ENCODE assay signal across 8 cellular contexts in the genomic region with DNA sequence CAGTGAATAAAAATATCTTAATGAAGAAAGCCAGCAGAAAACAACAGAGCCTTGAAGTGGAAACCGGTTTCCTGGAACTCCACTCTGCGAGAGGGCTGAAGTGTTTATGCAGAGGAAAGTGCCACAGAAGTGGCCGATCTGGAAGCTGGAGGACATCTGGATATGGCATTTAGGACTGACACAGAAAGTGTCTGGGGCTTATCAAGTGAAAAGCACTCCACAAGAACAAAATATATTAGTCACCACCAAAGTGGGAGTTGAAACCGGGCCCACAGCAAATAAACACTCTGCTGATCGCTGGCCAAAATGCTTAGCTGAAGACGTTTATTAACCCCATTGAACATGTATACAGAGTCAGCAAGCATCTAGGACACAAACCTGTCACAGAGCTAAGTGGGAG. TPM values are rescaled to one million over a fixed set of nuclear protein-coding genes. Genes with fewer than 3 reads are reported as not detected.
DNase-seq lines count a peak whose midpoint lies in the region; ATAC-seq lines count a peak whose summit lies in the region.

No MANE protein-coding gene starts in this region.

- no peaks in the 10 kb centered on the region for H3K27me3 Mint-ChIP-seq in T-helper 2 cell treated with Interferon-gamma antibody and Interleukin-4, amounts not matched to agents 5 μg/mL and 100 μg/mL, for 36 hours (ENCODE audit: low read depth)

- H3K4me1 ChIP-seq in subcutaneous abdominal adipose tissue (ENCODE audit: control insufficient read depth in 5 of 5, insufficient read depth in 5 of 5, low read length in 5 of 5) = peaks cover 48 to 93% (median 92%) of the 10 kb centered on the region in 5 donors

- H3K27ac Mint-ChIP-seq in T-helper 2 cell treated with Interferon-gamma antibody and Interleukin-4, amounts not matched to agents 5 μg/mL and 100 μg/mL, for 36 hours = peak overlapping the region; percentile 21

- H3K27me3 ChIP-seq in subcutaneous abdominal adipose tissue (ENCODE audit: control insufficient read depth in 5 of 5, insufficient read depth in 4 of 5, low read length in 5 of 5) = no peaks in the 10 kb centered on the region

- peak overlapping the region; percentile 96 for H3K27ac ChIP-seq in subcutaneous abdominal adipose tissue (ENCODE audit: low read depth, low read length)

- intact Hi-C loops in left ventricle myocardium superior (cut with micrococcal nuclease) = no loop called here

- no peak for DNase-seq in T-helper 2 cell treated with Interferon-gamma antibody and Interleukin-4, amounts not matched to agents 5 μg/mL and 100 μg/mL, for 36 hours (ENCODE audit: low spot score)
- DNase-seq in T-helper 2 cell (no peak), UCSD-AML1 (lab: John Stamatoyannopoulos, UW; ENCODE audit: unreplicated experiment) (peak; percentile 9), left ventricle myocardium superior (no peak)

- H3K4me3 ChIP-seq in subcutaneous abdominal adipose tissue (ENCODE audit: low read depth in 1 of 5, low read length in 5 of 5) = peak overlapping the region in 3 of 5 donors; percentile 2 to 41 (median 20)

- peak; percentile 71 for ATAC-seq in left ventricle myocardium superior
- no peak for ATAC-seq in HG03135 (IDR thresholded peaks at IDR 0.05; ENCODE audit: unreplicated experiment)
- no peak for ATAC-seq in GM21825 (IDR thresholded peaks at IDR 0.05; ENCODE audit: unreplicated experiment)
- no peak for ATAC-seq in GM18861 (IDR thresholded peaks at IDR 0.05; ENCODE audit: unreplicated experiment)

- no peak overlapping the region for H3K4me3 Mint-ChIP-seq in T-helper 2 cell treated with Interferon-gamma antibody and Interleukin-4, amounts not matched to agents 5 μg/mL and 100 μg/mL, for 36 hours

- H3K9me3 Mint-ChIP-seq in T-helper 2 cell treated with Interferon-gamma antibody and Interleukin-4, amounts not matched to agents 5 μg/mL and 100 μg/mL, for 36 hours = no peaks in the 10 kb centered on the region

- H3K36me3 ChIP-seq in subcutaneous abdominal adipose tissue (ENCODE audit: control insufficient read depth in 5 of 5, insufficient read depth in 5 of 5, low read length in 5 of 5) = no peaks in the 10 kb centered on the region

- peak overlapping the region in 4 of 5 donors; percentile 23 to 79 (median 52) for H3K9ac ChIP-seq in subcutaneous abdominal adipose tissue (ENCODE audit: low read length in 5 of 5)

- no peaks in the 10 kb centered on the region for H3K9me3 ChIP-seq in subcutaneous abdominal adipose tissue (ENCODE audit: control insufficient read depth in 5 of 5, low read length in 5 of 5)

- peaks cover 58% of the 10 kb centered on the region for H3K4me1 Mint-ChIP-seq in T-helper 2 cell treated with Interferon-gamma antibody and Interleukin-4, amounts not matched to agents 5 μg/mL and 100 μg/mL, for 36 hours (ENCODE audit: low read depth)

- peaks cover 29% of the 10 kb centered on the region for H3K36me3 Mint-ChIP-seq in T-helper 2 cell treated with Interferon-gamma antibody and Interleukin-4, amounts not matched to agents 5 μg/mL and 100 μg/mL, for 36 hours (ENCODE audit: low read depth)

RNA-seq across cellular contexts. Expression of gene NOD1, which starts 7.8 kb away (rescaled TPM):
- total RNA-seq in left ventricle myocardium superior = 6.9 TPM

RNA-seq across cellular contexts. Expression of gene GGCT, which starts 33.8 kb away (rescaled TPM):
- total RNA-seq in left ventricle myocardium superior = 18.2 TPM
